10 cellular contexts compared by ENCODE assay signal in genomic region chr2:54053830-54054229, GRCh38.
DNase-seq lines count a peak whose midpoint lies in the region; ATAC-seq and TF ChIP-seq lines count a peak whose summit lies in the region.
"Had no signal": no experiment of that assay in that cellular context is flagged by ENCODE, and none has a peak within 500 bp of the region (broad histone marks: within the 10 kb centered on the region; RNA-seq: fewer than 3 reads in every experiment).

No MANE protein-coding gene starts in this region.

- peaks cover 11% of the 10 kb centered on the region; the same call in 1 of the 2 replicates for H3K36me3 ChIP-seq in OCI-LY7 (ENCODE audit: insufficient read depth, low read length)

- peaks cover 20 to 29% (median 25%) of the 10 kb centered on the region in 4 donors for H3K4me1 Mint-ChIP-seq in naive thymus-derived CD8-positive, alpha-beta T cell

- peak overlapping the region; percentile 76 to 91 (median 89) for H3K27ac Mint-ChIP-seq in naive thymus-derived CD8-positive, alpha-beta T cell

- H3K9me3 Mint-ChIP-seq in naive thymus-derived CD8-positive, alpha-beta T cell, result peaks cover 0 to 8% (median 0%) of the 10 kb centered on the region in 9 donors

- peaks cover 20% of the 10 kb centered on the region for H3K4me1 ChIP-seq in OCI-LY7 (ENCODE audit: insufficient read depth, low read length, poor library complexity, severe bottlenecking)
- H3K4me1 ChIP-seq: suprapubic skin had no signal

- H3K4me3 Mint-ChIP-seq in naive thymus-derived CD8-positive, alpha-beta T cell, result peak overlapping the region in 9 of 10 donors; percentile 28 to 74 (median 50)

- peak overlapping the region; percentile 36 for H3K27ac ChIP-seq in OCI-LY7 (ENCODE audit: low read depth, low read length, poor library complexity, severe bottlenecking)
- H3K27ac ChIP-seq: suprapubic skin had no signal

- POLR2A ChIA-PET in OCI-LY7 (lab: Charles Lee), result interaction anchor here (0.9 to 3.1 kb wide), 5 partner anchors 16 to 53 kb away, joined by 3 to 13 read pairs (median 3); no protein-coding TSS in a partner anchor
- POLR2A ChIA-PET in naive thymus-derived CD8-positive, alpha-beta T cell (lab: Charles Lee), result interaction anchor here (1.1 to 1.6 kb wide), 2 partner anchors 40 to 83 kb away, joined by 3 to 6 read pairs; partner anchors contain the start of gene PSME4

- H3K36me3 Mint-ChIP-seq in naive thymus-derived CD8-positive, alpha-beta T cell, result peaks cover 13 to 33% (median 19%) of the 10 kb centered on the region in 3 donors

- no TSS peak for BruUV-seq in OCI-LY7 (replicated peaks; lab: Mats Ljungman, UMichigan)

- no peak overlapping the region for H3K4me3 ChIP-seq in OCI-LY7 (ENCODE audit: low read depth, low read length, poor library complexity, severe bottlenecking)
- H3K4me3 ChIP-seq: suprapubic skin had no signal

- peak overlapping the region; percentile 14; the same call in 1 of the 2 replicates for H2AFZ ChIP-seq in OCI-LY7 (ENCODE audit: low read length)

- no peaks in the 10 kb centered on the region for H3K27me3 Mint-ChIP-seq in naive thymus-derived CD8-positive, alpha-beta T cell

- intact Hi-C loops in OCI-LY7 (cut with micrococcal nuclease; ENCODE audit: unreplicated experiment), result no loop called here

- in situ Hi-C loops in GM13976 (cut with MboI; ENCODE audit: low sequenced_read_pairs, unreplicated experiment), result no loop called here

- H3K4me2 ChIP-seq in OCI-LY7 (ENCODE audit: low read length), result peak overlapping the region; percentile 1; the same call in 1 of the 2 replicates

- H4K20me1 ChIP-seq in OCI-LY7 (ENCODE audit: insufficient read depth, low read length), result no peaks in the 10 kb centered on the region

- peak; percentile 30 for ATAC-seq in GM19023 (IDR thresholded peaks at IDR 0.05; ENCODE audit: unreplicated experiment)
- ATAC-seq in HG02642 (IDR thresholded peaks at IDR 0.05; ENCODE audit: poor library complexity, unreplicated experiment), result peak; percentile 37
- ATAC-seq in naive thymus-derived CD8-positive, alpha-beta T cell, result peak in 1 of 2 donors; percentile 16

- CTCF ChIA-PET in OCI-LY7 (lab: Charles Lee; ENCODE audit: unreplicated experiment), result interaction anchor here (0.7 kb wide), 1 partner anchor 278 kb away, joined by 3 read pairs; no protein-coding TSS in a partner anchor

- DNase-seq in OCI-LY7 (ENCODE audit: low spot score) (peak; percentile 33), GM13976 (ENCODE audit: low spot score) (no peak), NOMO-1 (lab: John Stamatoyannopoulos, UW; ENCODE audit: unreplicated experiment in 2 of 2) (no peak), kidney tubule cell (ENCODE audit: low spot score) (no peak), NK-92 (lab: John Stamatoyannopoulos, UW; ENCODE audit: unreplicated experiment) (no peak)
- no peak for DNase-seq in naive thymus-derived CD8-positive, alpha-beta T cell
- DNase-seq: hippocampal formation had no signal

- H3K79me2 ChIP-seq in OCI-LY7 (ENCODE audit: insufficient read depth, low read depth, low read length), result no peaks in the 10 kb centered on the region

- no peaks in the 10 kb centered on the region for H3K9me2 ChIP-seq in OCI-LY7 (ENCODE audit: insufficient read depth, low read length)

- TF ChIP-seq CTCF in OCI-LY7 (conservative IDR thresholded peaks at IDR 0.05; ENCODE audit: low read length), result no peak
- no peak for TF ChIP-seq CTCF in GM13976 (IDR thresholded peaks at IDR 0.05; ENCODE audit: borderline replicate concordance, control extremely low read depth, extremely low read depth, insufficient read depth, missing control alignments)

- H3K9me3 ChIP-seq in OCI-LY7 (ENCODE audit: low read length), result peaks cover 47% of the 10 kb centered on the region; the same call in 1 of the 2 replicates
- H3K9me3 ChIP-seq: suprapubic skin had no signal
